ENCODE assay signal across 10 cellular contexts in the genomic region with DNA sequence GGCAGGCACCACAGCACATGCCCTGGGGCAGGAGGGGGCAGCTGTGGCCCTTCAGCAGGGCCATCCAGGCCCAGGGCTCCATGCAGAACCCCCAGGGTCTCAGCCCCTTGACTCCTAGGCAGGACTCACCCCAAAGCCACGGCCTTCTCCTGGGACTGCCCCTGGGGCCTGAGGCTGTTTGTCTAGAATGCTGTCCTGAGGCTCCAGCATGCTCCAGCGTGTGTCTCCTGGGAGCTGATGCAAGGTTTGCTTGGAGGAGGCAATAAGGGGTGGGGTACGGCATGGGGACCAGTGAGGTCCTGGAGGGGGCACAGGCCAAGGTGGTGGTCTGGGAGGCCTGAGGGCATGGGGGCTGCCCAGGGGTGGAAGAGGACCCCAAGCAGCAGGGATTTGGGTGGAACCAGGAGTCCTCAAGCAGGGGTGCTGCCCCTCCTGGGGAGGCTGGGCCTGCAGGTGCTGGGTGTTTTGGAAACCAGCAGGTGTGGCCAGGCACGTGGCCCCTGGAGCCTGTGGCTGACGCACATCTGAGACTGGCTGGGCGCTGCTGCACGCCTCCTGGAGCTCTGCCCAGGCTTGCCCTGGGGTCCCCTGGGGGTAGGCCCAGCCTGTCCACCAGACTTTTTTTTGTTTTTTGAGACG. TPM values are rescaled to one million over a fixed set of nuclear protein-coding genes. Genes with fewer than 3 reads are reported as not detected.
DNase-seq lines count a peak whose midpoint lies in the region; ATAC-seq, FAIRE-seq and TF ChIP-seq lines count a peak whose summit lies in the region.
"Had no signal": no experiment of that assay in that cellular context is flagged by ENCODE, and none has a peak within 500 bp of the region (broad histone marks: within the 10 kb centered on the region; RNA-seq: fewer than 3 reads in every experiment).

No MANE protein-coding gene starts in this region.

- H3K27ac Mint-ChIP-seq in IgD-negative memory B cell, result peak overlapping the region in 2 of 3 donors; percentile 53 to 87

- H3K4me1 Mint-ChIP-seq in IgD-negative memory B cell, result peaks cover 7 to 11% (median 10%) of the 10 kb centered on the region in 3 donors

- TF ChIP-seq EP300 in K562 (IDR thresholded peaks at IDR 0.05; ENCODE audit: low read length), result no peak

- peak overlapping the region in 3 of 4 donors; percentile 55 to 81 (median 55) for H3K4me3 Mint-ChIP-seq in IgD-negative memory B cell

- H3K36me3 Mint-ChIP-seq in IgD-negative memory B cell, result no peaks in the 10 kb centered on the region

- CTCF ChIA-PET in K562 (lab: Yijun Ruan, JAX; ENCODE audit: low intra/inter-chr PET ratio), result interaction anchor here (0.7 to 2.1 kb wide), 2 partner anchors 101 to 118 kb away, joined by 3 to 6 read pairs; no protein-coding TSS in a partner anchor

- H3K9me3 ChIP-seq in K562 (replicated peaks; ENCODE audit: control insufficient read depth, insufficient read depth, low read depth, low read length), result 0 out of 2 replicates have a peak, but pooled peaks cover 2% of the 10 kb centered on the region
- no peaks in the 10 kb centered on the region for H3K9me3 ChIP-seq in pancreas
- H3K9me3 ChIP-seq: mucosa of descending colon had no signal

- H3K9me1 ChIP-seq in K562 (ENCODE audit: control insufficient read depth, insufficient read depth, low read length), result no peaks in the 10 kb centered on the region

- BruUV-seq in K562 (replicated peaks; lab: Mats Ljungman, UMichigan), result no TSS peak

- no peak for TF ChIP-seq RAD21 in K562 (CRISPR knock-in tag; conservative IDR thresholded peaks at IDR 0.05 in 1 of 2, IDR thresholded peaks at IDR 0.05 in 1 of 2)

- H3K27me3 ChIP-seq in K562 (ENCODE audit: control insufficient read depth in 2 of 2, insufficient read depth in 2 of 2, low read length in 2 of 2) (no peaks in the 10 kb centered on the region), pancreas (no peaks in the 10 kb centered on the region)

- H3K9me3 Mint-ChIP-seq in IgD-negative memory B cell, result no peaks in the 10 kb centered on the region

- POLR2A ChIA-PET in K562 (lab: Yijun Ruan, JAX), result interaction anchor here (0.6 to 1.6 kb wide), 6 partner anchors 9 to 109 kb away, joined by 3 to 5 read pairs (median 3); no protein-coding TSS in a partner anchor

- peak; percentile 32 for ATAC-seq in K562
- no peak for ATAC-seq in pancreas
- ATAC-seq in GM19397 (IDR thresholded peaks at IDR 0.05; ENCODE audit: unreplicated experiment), result no peak
- ATAC-seq: mucosa of descending colon had no signal

- no peak overlapping the region for H3K4me2 ChIP-seq in K562 (ENCODE audit: insufficient read depth, low read length)

- peaks cover 7% of the 10 kb centered on the region; the same call in 2 of the 3 replicates for H3K79me2 ChIP-seq in K562 (ENCODE audit: control insufficient read depth, insufficient read depth, low read length)

- TF ChIP-seq CTCF in GM12865 (IDR thresholded peaks at IDR 0.05; ENCODE audit: insufficient read depth, low read depth, low read length, missing control alignments) (no peak), K562 (IDR thresholded peaks at IDR 0.05 in 2 of 3, conservative IDR thresholded peaks at IDR 0.05 in 1 of 3; ENCODE audit: insufficient read depth in 2 of 3, low read depth in 1 of 3, low read length in 3 of 3) (no peak), pancreas (IDR thresholded peaks at IDR 0.05) (no peak)

- no peak overlapping the region for H3K4me3 ChIP-seq in GM12865 (ENCODE audit: low read depth, low read length)
- no peak overlapping the region for H3K4me3 ChIP-seq in K562
- H3K4me3 ChIP-seq in pancreas, result no peak overlapping the region
- H3K4me3 ChIP-seq: mucosa of descending colon had no signal

- H3K4me1 ChIP-seq in K562 (replicated peaks in 1 of 2; ENCODE audit: control insufficient read depth in 2 of 2, insufficient read depth in 2 of 2, low read length in 2 of 2) (peaks cover 12 to 50% of the 10 kb centered on the region in 2 experiments; a peak in 4 of 5 replicates), pancreas (peaks cover 0 to 9% (median 3%) of the 10 kb centered on the region in 3 donors)

- no peak overlapping the region; the same call in 2 of the 3 replicates for H3K27ac ChIP-seq in K562 (ENCODE audit: extremely low read depth, low read depth, low read length)
- no peak overlapping the region for H3K27ac ChIP-seq in pancreas

- in situ Hi-C loops in K562 (cut with MboI), result loop anchor here (5.0 kb wide), 1 partner anchor 120 kb away; no protein-coding TSS in a partner anchor

- 72% methylated on average over 7 of the region's 8 CpGs for WGBS in K562 (ENCODE audit: insufficient coverage, low coverage, missing lambda C conversion rate)
- 70 to 76% methylated on average over 8 of the region's 8 CpGs for WGBS in pancreas, 2 donors

- no peak overlapping the region for H2AFZ ChIP-seq in K562 (ENCODE audit: low read depth, low read length)

- H3K27me3 Mint-ChIP-seq in IgD-negative memory B cell, result peaks cover 2% of the 10 kb centered on the region

- peak; percentile 79 for DNase-seq in GM12865 (ENCODE audit: low read depth)
- no peak for DNase-seq in K562 (ENCODE audit: extremely low read depth in 1 of 4, low spot score in 3 of 4)
- DNase-seq in pancreas, result peak in 5 of 6 donors; percentile 41 to 84 (median 61)
- no peak for DNase-seq in OCI-M2 (lab: John Stamatoyannopoulos, UW; ENCODE audit: unreplicated experiment)
- DNase-seq in activated effector memory CD4-positive, alpha-beta T cell treated with Interleukin-2 at 50 U/mL for 16 hours, result no peak
- DNase-seq: stimulated activated CD4-positive, alpha-beta T cell treated with anti-CD3 and anti-CD28 coated beads, Interleukin-2, amount 100 ng/mL, for 24 hours had no signal

- no peaks in the 10 kb centered on the region for H3K36me3 ChIP-seq in K562 (ENCODE audit: control insufficient read depth, insufficient read depth, low read length)
- H3K36me3 ChIP-seq in pancreas, result no peaks in the 10 kb centered on the region

- H4K20me1 ChIP-seq in K562 (replicated peaks; ENCODE audit: control insufficient read depth, insufficient read depth, low read length), result no peaks in the 10 kb centered on the region

- H3K9ac ChIP-seq in K562 (ENCODE audit: insufficient read depth in 1 of 2, low read depth in 2 of 2, low read length in 2 of 2), result peak overlapping the region; percentile 4 to 72; a peak in 3 of 4 replicates

- no peak for TF ChIP-seq POLR2A in K562 (conservative IDR thresholded peaks at IDR 0.05)

- FAIRE-seq in K562 (lab: Jason Lieb, UNC) (no peak), pancreas (lab: Jason Lieb, UNC) (no peak)
- FAIRE-seq: endometrium had no signal

- intact Hi-C loops in K562 (cut with micrococcal nuclease), result loop anchor here (2.0 to 5.0 kb wide), 3 partner anchors 48 to 395 kb away; partner anchors contain the start of gene ATAD3A
- intact Hi-C loops in pancreas (cut with DNase I), result no loop called here

RNA-seq across cellular contexts. Expression of gene CALML6, which starts 7.8 kb away (rescaled TPM):
- polyA plus RNA-seq in IgD-negative memory B cell (not detected), K562 (2011; rRNA removed) (0.14 TPM in 1 of 2 replicates, not detected in the other), K562 (2014; fragmentation: Illumina TruSeq; extraction: Trizol) (not detected in 2 replicates), K562 (2014; fragmentation: Nextera tagmentation; extraction: Ambion mirVana) (not detected), K562 (2014; rRNA removed) (0.16 TPM in 1 of 2 replicates, not detected in the other), pancreas (1 to 10 TPM; 3.6 to 4.4 TPM)
- total RNA-seq in K562 (2011; cell fraction: chromatin; rRNA removed; ENCODE audit: low replicate concordance), result 0.56 and 0.69 TPM in 2 replicates
- 0.33 and 0.39 TPM in 2 replicates for total RNA-seq in K562 (2011; cell fraction: nucleolus; rRNA removed)
- total RNA-seq in K562 (2011; cell fraction: nucleoplasm; rRNA removed), result not detected in 2 replicates
- total RNA-seq in K562 (2014; rRNA removed) (not detected in 2 replicates), K562 (2014; rRNA removed; fragmentation: Illumina TruSeq; extraction: Trizol) (not detected in 2 replicates), K562 (2015; rRNA removed; fragmentation: Illumina TruSeq; extraction: Trizol) (not detected in 2 replicates), K562 (2021) (not detected in 2 replicates), pancreas (1 to 10 TPM in 3 of 6 donors, under 1 TPM in 3; 0.39 to 1.4 (median 0.86) TPM)
- polyA plus RNA-seq in K562 (2011; cell fraction: cytosol; rRNA removed), result not detected in 2 replicates
- 0.10 and 0.68 TPM in 2 replicates for polyA plus RNA-seq in K562 (2011; cell fraction: nucleus; rRNA removed)
- polyA plus RNA-seq in K562 (2012), result 0.08 and 0.53 TPM in 2 replicates
- not detected in 2 replicates for polyA minus RNA-seq in K562 (2011; rRNA and poly(A)+ RNA removed)
- not detected in 2 replicates for polyA minus RNA-seq in K562 (2011; cell fraction: cytosol; rRNA and poly(A)+ RNA removed)
- polyA minus RNA-seq in K562 (2011; cell fraction: nucleus; rRNA and poly(A)+ RNA removed), result not detected in 2 replicates

RNA-seq across cellular contexts. Expression of gene TMEM52, which starts 11.9 kb away (rescaled TPM):
- polyA plus RNA-seq in IgD-negative memory B cell, result not detected
- 5.7 and 20.2 TPM in 2 replicates for total RNA-seq in K562 (2011; cell fraction: chromatin; rRNA removed; ENCODE audit: low replicate concordance)
- total RNA-seq in K562 (2011; cell fraction: nucleolus; rRNA removed), result 23.0 and 23.7 TPM in 2 replicates
- total RNA-seq in K562 (2011; cell fraction: nucleoplasm; rRNA removed), result 12.5 and 15.1 TPM in 2 replicates
- 19.2 and 24.9 TPM in 2 replicates for total RNA-seq in K562 (2014; rRNA removed)
- 1.9 and 4.3 TPM in 2 replicates for total RNA-seq in K562 (2014; rRNA removed; fragmentation: Illumina TruSeq; extraction: Trizol)
- 6.8 and 7.9 TPM in 2 replicates for total RNA-seq in K562 (2015; rRNA removed; fragmentation: Illumina TruSeq; extraction: Trizol)
- 21.5 and 22.5 TPM in 2 replicates for total RNA-seq in K562 (2021)
- polyA plus RNA-seq in K562 (2011; rRNA removed), result 6.8 and 10.6 TPM in 2 replicates
- 17.0 and 45.9 TPM in 2 replicates for polyA plus RNA-seq in K562 (2011; cell fraction: cytosol; rRNA removed)
- polyA plus RNA-seq in K562 (2011; cell fraction: nucleus; rRNA removed), result 31.9 and 53.9 TPM in 2 replicates
- polyA plus RNA-seq in K562 (2012), result 8.9 and 9.5 TPM in 2 replicates
- 14.1 and 18.1 TPM in 2 replicates for polyA plus RNA-seq in K562 (2014; fragmentation: Illumina TruSeq; extraction: Trizol)
- 1 to 10 TPM in 1 of 2 experiments, under 1 TPM in 1; 0.37 to 1.4 TPM for polyA plus RNA-seq in K562 (2014; fragmentation: Nextera tagmentation; extraction: Ambion mirVana)
- 15.3 and 17.2 TPM in 2 replicates for polyA plus RNA-seq in K562 (2014; rRNA removed)
- 2.1 and 3.8 TPM in 2 replicates for polyA minus RNA-seq in K562 (2011; rRNA and poly(A)+ RNA removed)
- polyA minus RNA-seq in K562 (2011; cell fraction: cytosol; rRNA and poly(A)+ RNA removed), result 8.1 and 9.6 TPM in 2 replicates
- polyA minus RNA-seq in K562 (2011; cell fraction: nucleus; rRNA and poly(A)+ RNA removed), result 5.1 and 6.1 TPM in 2 replicates
- 10 to 100 TPM; 43.6 to 98.9 (median 78.6) TPM for total RNA-seq in pancreas
- polyA plus RNA-seq in pancreas, result 100 to 1,000 TPM in 1 of 2 donors, 10 to 100 TPM in 1; 72.2 to 120 TPM

RNA-seq across cellular contexts. Expression of gene GNB1, which starts 16.3 kb away (rescaled TPM):
- polyA plus RNA-seq in IgD-negative memory B cell (40.0 TPM), K562 (2011; rRNA removed) (240 and 308 TPM in 2 replicates), K562 (2014; fragmentation: Illumina TruSeq; extraction: Trizol) (293 and 388 TPM in 2 replicates), K562 (2014; fragmentation: Nextera tagmentation; extraction: Ambion mirVana) (10 to 100 TPM; 34.3 to 45.1 TPM), K562 (2014; rRNA removed) (147 and 159 TPM in 2 replicates), pancreas (10 to 100 TPM; 42.3 to 71.1 TPM)
- 190 and 209 TPM in 2 replicates for total RNA-seq in K562 (2011; cell fraction: chromatin; rRNA removed; ENCODE audit: low replicate concordance)
- 83.4 and 90.4 TPM in 2 replicates for total RNA-seq in K562 (2011; cell fraction: nucleolus; rRNA removed)
- 169 and 203 TPM in 2 replicates for total RNA-seq in K562 (2011; cell fraction: nucleoplasm; rRNA removed)
- total RNA-seq in K562 (2014; rRNA removed) (46.9 and 60.9 TPM in 2 replicates), K562 (2014; rRNA removed; fragmentation: Illumina TruSeq; extraction: Trizol) (113 and 114 TPM in 2 replicates), K562 (2015; rRNA removed; fragmentation: Illumina TruSeq; extraction: Trizol) (106 and 111 TPM in 2 replicates), K562 (2021) (289 and 309 TPM in 2 replicates), pancreas (100 to 1,000 TPM in 2 of 6 donors, 10 to 100 TPM in 4; 75.4 to 160 (median 97.5) TPM)
- polyA plus RNA-seq in K562 (2011; cell fraction: cytosol; rRNA removed), result 264 and 290 TPM in 2 replicates
- polyA plus RNA-seq in K562 (2011; cell fraction: nucleus; rRNA removed), result 160 and 176 TPM in 2 replicates
- 213 and 306 TPM in 2 replicates for polyA plus RNA-seq in K562 (2012)
- polyA minus RNA-seq in K562 (2011; rRNA and poly(A)+ RNA removed), result 343 and 352 TPM in 2 replicates
- 206 and 275 TPM in 2 replicates for polyA minus RNA-seq in K562 (2011; cell fraction: cytosol; rRNA and poly(A)+ RNA removed)
- polyA minus RNA-seq in K562 (2011; cell fraction: nucleus; rRNA and poly(A)+ RNA removed), result 31.1 and 59.9 TPM in 2 replicates

Comparison
In these comparisons a context has a peak if more than half of its experiments do, and no peak if none do; other contexts are left out.
1. DNase-seq: peak in GM12865 (single experiment) and pancreas (5 of 6); none in K562 (0 of 4), OCI-M2 (single experiment) and activated effector memory CD4-positive, alpha-beta T cell treated with Interleukin-2 at 50 U/mL for 16 hours (single experiment).